19 cellular contexts compared by ENCODE assay signal in genomic region chr1:79501153-79501552, GRCh38.
"Had no signal": no experiment of that assay in that cellular context is flagged by ENCODE, and none has a peak within 500 bp of the region (broad histone marks: within the 10 kb centered on the region; RNA-seq: fewer than 3 reads in every experiment).

No MANE protein-coding gene starts in this region.

- H3K27me3 Mint-ChIP-seq: activated B cell treated with CpG ODN at 0.5 μM for 24 hours; activated CD8-positive, alpha-beta T cell treated with anti-CD3 and anti-CD28 coated beads for 36 hours; effector memory CD8-positive, alpha-beta T cell had no signal

- H3K27ac ChIP-seq: brain microvascular endothelial cell, epithelial cell of prostate, gastroesophageal sphincter, SJSA1, suprapubic skin had no signal

- H3K27ac Mint-ChIP-seq: activated B cell treated with CpG ODN at 0.5 μM for 24 hours; activated CD8-positive, alpha-beta T cell treated with anti-CD3 and anti-CD28 coated beads for 36 hours; activated naive CD4-positive, alpha-beta T cell treated with anti-CD3 and anti-CD28 coated beads, Interleukin-2, amount 50 U/mL, for 72 hours; effector memory CD8-positive, alpha-beta T cell; mesothelial cell of epicardium; T-helper 2 cell treated with Interferon-gamma antibody and Interleukin-4, amounts not matched to agents 5 μg/mL and 100 μg/mL, for 36 hours had no signal

- H3K4me1 ChIP-seq: gastroesophageal sphincter, SJSA1, suprapubic skin had no signal

- H3K4me1 Mint-ChIP-seq: activated B cell treated with CpG ODN at 0.5 μM for 24 hours had no signal

- H3K36me3 Mint-ChIP-seq: activated naive CD4-positive, alpha-beta T cell treated with anti-CD3 and anti-CD28 coated beads, Interleukin-2, amount 50 U/mL, for 72 hours; mesothelial cell of epicardium had no signal

- H3K9me3 ChIP-seq: gastroesophageal sphincter, SJSA1, suprapubic skin had no signal

- H3K4me3 ChIP-seq: gastroesophageal sphincter, lung, SJSA1, suprapubic skin had no signal

- DNase-seq: activated B cell treated with CpG ODN at 0.5 μM for 24 hours; activated CD4-positive, alpha-beta T cell treated with anti-CD3 and anti-CD28 coated beads for 48 hours; activated CD8-positive, alpha-beta T cell treated with anti-CD3 and anti-CD28 coated beads for 36 hours; activated effector memory CD4-positive, alpha-beta T cell treated with anti-CD3 and anti-CD28 coated beads, Interleukin-2, amount 50 U/mL, for 16 hours; activated T-cell treated with anti-CD3 and anti-CD28 coated beads, Interleukin-2, amount 50 U/mL, for 48 hours; brain microvascular endothelial cell; dermis blood vessel endothelial cell; effector memory CD8-positive, alpha-beta T cell; stimulated activated CD4-positive, alpha-beta T cell treated with anti-CD3 and anti-CD28 coated beads, Interleukin-15, amount 100 ng/mL, for 24 hours; stimulated activated CD4-positive, alpha-beta T cell treated with anti-CD3 and anti-CD28 coated beads, Interleukin-4, amount 100 ng/mL, for 1 hour; stimulated activated naive CD4-positive, alpha-beta T cell had no signal

- H3K9me3 Mint-ChIP-seq: activated B cell treated with CpG ODN at 0.5 μM for 24 hours; activated CD8-positive, alpha-beta T cell treated with anti-CD3 and anti-CD28 coated beads for 36 hours; T-helper 2 cell treated with Interferon-gamma antibody and Interleukin-4, amounts not matched to agents 5 μg/mL and 100 μg/mL, for 36 hours had no signal

- H3K4me3 Mint-ChIP-seq: activated B cell treated with CpG ODN at 0.5 μM for 24 hours; activated CD8-positive, alpha-beta T cell treated with anti-CD3 and anti-CD28 coated beads for 36 hours; effector memory CD8-positive, alpha-beta T cell; mesothelial cell of epicardium; T-helper 2 cell treated with Interferon-gamma antibody and Interleukin-4, amounts not matched to agents 5 μg/mL and 100 μg/mL, for 36 hours had no signal

- H3K36me3 ChIP-seq: brain microvascular endothelial cell, gastroesophageal sphincter, SJSA1, suprapubic skin had no signal

- H3K27me3 ChIP-seq: brain microvascular endothelial cell, gastroesophageal sphincter, SJSA1, suprapubic skin had no signal
